ENCODE assay signal across 29 cellular contexts in genomic region chr15:68197661-68198437, GRCh38. TPM values are rescaled to one million over a fixed set of nuclear protein-coding genes. Genes with fewer than 3 reads are reported as not detected.
DNase-seq lines count a peak whose midpoint lies in the region; ATAC-seq, FAIRE-seq and TF ChIP-seq lines count a peak whose summit lies in the region.
"Had no signal": no experiment of that assay in that cellular context is flagged by ENCODE, and none has a peak within 500 bp of the region (broad histone marks: within the 10 kb centered on the region; RNA-seq: fewer than 3 reads in every experiment).

No MANE protein-coding gene starts in this region.

- 0 out of 4 replicates have a peak, but pooled peaks of 1 of the 2 experiments have one; percentile 23 for TF ChIP-seq POLR2A in HepG2 (IDR thresholded peaks at IDR 0.05; ENCODE audit: insufficient read depth in 1 of 2, low read depth in 2 of 2, low read length in 2 of 2)

- DNase-seq in stimulated activated naive CD8-positive, alpha-beta T cell treated with anti-CD3 and anti-CD28 coated beads, Interleukin-15, amount 100 ng/mL, for 72 hours: no peak
- DNase-seq in HepG2 (ENCODE audit: low spot score) (no peak), HEK293T (ENCODE audit: extremely low spot score) (no peak), dedifferentiated amniotic fluid mesenchymal stem cell (ENCODE audit: extremely low spot score) (no peak), NCI-H1436 (lab: John Stamatoyannopoulos, UW) (no peak)
- DNase-seq: activated CD4-positive, alpha-beta T cell treated with anti-CD3 and anti-CD28 coated beads for 36 hours; activated gamma-delta T cell treated with Interleukin-2 at 50 U/mL for 16 hours; anterior cingulate cortex; caudate nucleus; CD8-positive, alpha-beta memory T cell; DND-41; erythroblast; foreskin melanocyte; GM23248; NCI-H1092 treated with DMSO at 0.1 percent for 48 hours; NCI-H2029 treated with DMSO at 0.1 percent for 48 hours; NCI-H226; NCI-H774; occipital lobe; OCI-M1; small intestine; stimulated activated CD4-positive, alpha-beta T cell treated with anti-CD3 and anti-CD28 coated beads, Interleukin-2, amount 100 ng/mL, for 24 hours; stimulated activated naive CD4-positive, alpha-beta T cell had no signal

- TF ChIP-seq CTCF in SU-DHL-6 (IDR thresholded peaks at IDR 0.05; ENCODE audit: insufficient read depth, low read length, poor library complexity, severe bottlenecking): no peak
- TF ChIP-seq CTCF in HepG2 (CRISPR knock-in tag; IDR thresholded peaks at IDR 0.05): no peak

- no peaks in the 10 kb centered on the region for H3K27me3 ChIP-seq in SU-DHL-6 (ENCODE audit: low read length)
- H3K27me3 ChIP-seq in HepG2 (ENCODE audit: control insufficient read depth in 1 of 2, insufficient read depth in 2 of 2, low read length in 2 of 2): no peaks in the 10 kb centered on the region
- H3K27me3 ChIP-seq: hepatocyte had no signal

- no peaks in the 10 kb centered on the region for H3K27me3 Mint-ChIP-seq in stimulated activated naive CD8-positive, alpha-beta T cell treated with anti-CD3 and anti-CD28 coated beads, Interleukin-15, Interleukin-2, amounts not matched to agents 100 ng/mL and 50 ng/mL, for 24 hours
- no peaks in the 10 kb centered on the region for H3K27me3 Mint-ChIP-seq in stimulated activated naive CD8-positive, alpha-beta T cell treated with anti-CD3 and anti-CD28 coated beads, Interleukin-15, amount 100 ng/mL, for 72 hours
- H3K27me3 Mint-ChIP-seq: activated CD4-positive, alpha-beta T cell treated with anti-CD3 and anti-CD28 coated beads for 36 hours had no signal

- BruUV-seq in HepG2 (replicated peaks; lab: Mats Ljungman, UMichigan): no TSS peak

- H3K4me2 ChIP-seq in SU-DHL-6 (ENCODE audit: low read depth, low read length, poor library complexity, severe bottlenecking): no peak overlapping the region
- no peak overlapping the region for H3K4me2 ChIP-seq in HepG2 (ENCODE audit: low read depth, low read length)
- H3K4me2 ChIP-seq: hepatocyte had no signal

- H3K4me3 Mint-ChIP-seq in stimulated activated naive CD8-positive, alpha-beta T cell treated with anti-CD3 and anti-CD28 coated beads, Interleukin-15, Interleukin-2, amounts not matched to agents 100 ng/mL and 50 ng/mL, for 24 hours: no peak overlapping the region
- no peak overlapping the region for H3K4me3 Mint-ChIP-seq in stimulated activated naive CD8-positive, alpha-beta T cell treated with anti-CD3 and anti-CD28 coated beads, Interleukin-15, amount 100 ng/mL, for 72 hours
- H3K4me3 Mint-ChIP-seq: activated CD4-positive, alpha-beta T cell treated with anti-CD3 and anti-CD28 coated beads for 36 hours had no signal

- no peak for ATAC-seq in stimulated activated naive CD8-positive, alpha-beta T cell treated with anti-CD3 and anti-CD28 coated beads, Interleukin-15, amount 100 ng/mL, for 72 hours
- ATAC-seq in HepG2: peak; percentile 21; the same call in 1 of the 3 replicates
- ATAC-seq: activated CD4-positive, alpha-beta T cell treated with anti-CD3 and anti-CD28 coated beads for 36 hours; Right ventricle myocardium inferior had no signal

- H4K20me1 ChIP-seq in SU-DHL-6 (ENCODE audit: low read depth, low read length) (no peaks in the 10 kb centered on the region), HepG2 (ENCODE audit: insufficient read depth, low read length) (no peaks in the 10 kb centered on the region)

- no peaks in the 10 kb centered on the region for H3K4me1 Mint-ChIP-seq in stimulated activated naive CD8-positive, alpha-beta T cell treated with anti-CD3 and anti-CD28 coated beads, Interleukin-15, Interleukin-2, amounts not matched to agents 100 ng/mL and 50 ng/mL, for 24 hours (ENCODE audit: low read depth)
- H3K4me1 Mint-ChIP-seq in stimulated activated naive CD8-positive, alpha-beta T cell treated with anti-CD3 and anti-CD28 coated beads, Interleukin-15, amount 100 ng/mL, for 72 hours: no peaks in the 10 kb centered on the region
- H3K4me1 Mint-ChIP-seq: activated CD4-positive, alpha-beta T cell treated with anti-CD3 and anti-CD28 coated beads for 36 hours; CD8-positive, alpha-beta memory T cell had no signal

- peaks cover 30% of the 10 kb centered on the region for H3K36me3 Mint-ChIP-seq in stimulated activated naive CD8-positive, alpha-beta T cell treated with anti-CD3 and anti-CD28 coated beads, Interleukin-15, Interleukin-2, amounts not matched to agents 100 ng/mL and 50 ng/mL, for 24 hours (ENCODE audit: low read depth)

- intact Hi-C loops in HepG2 (cut with micrococcal nuclease; ENCODE audit: unreplicated experiment): no loop called here

- 63% methylated on average over 6 of the region's 11 CpGs for WGBS in HepG2 (ENCODE audit: low lambda C conversion rate)

- H3K36me3 ChIP-seq in SU-DHL-6 (ENCODE audit: low read length) (no peaks in the 10 kb centered on the region), HepG2 (replicated peaks in 1 of 2; ENCODE audit: control insufficient read depth in 1 of 2, insufficient read depth in 2 of 2, low read length in 2 of 2) (peaks cover 4 to 11% of the 10 kb centered on the region in 2 experiments; a peak in 4 of 5 replicates)

- POLR2A ChIA-PET in HepG2 (lab: Yijun Ruan, JAX): no interaction called here
- POLR2A ChIA-PET in HEK293T (lab: Yijun Ruan, JAX): no interaction called here

- no peak for TF ChIP-seq RAD21 in HepG2 (CRISPR knock-in tag; IDR thresholded peaks at IDR 0.05)

- H3K9me3 ChIP-seq in SU-DHL-6 (ENCODE audit: insufficient read depth, low read length) (no peaks in the 10 kb centered on the region), HepG2 (ENCODE audit: low read length) (no peaks in the 10 kb centered on the region)

- no peak for FAIRE-seq in HepG2 (lab: Jason Lieb, UNC)
- FAIRE-seq: islet of Langerhans, small intestine, TTC549 had no signal

- H3K79me2 ChIP-seq in SU-DHL-6 (ENCODE audit: insufficient read depth, low read length) (peaks cover 6% of the 10 kb centered on the region; the same call in 1 of the 2 replicates), HepG2 (ENCODE audit: insufficient read depth, low read length) (no peaks in the 10 kb centered on the region)

- H3K4me3 ChIP-seq in SU-DHL-6 (ENCODE audit: insufficient read depth, low read length, poor library complexity, severe bottlenecking): no peak overlapping the region
- no peak overlapping the region for H3K4me3 ChIP-seq in HepG2 (replicated peaks in 1 of 3; ENCODE audit: insufficient read depth in 1 of 3, low read depth in 2 of 3, low read length in 3 of 3)
- H3K4me3 ChIP-seq: GM23248, hepatocyte had no signal

- in situ Hi-C loops in HepG2 (cut with HindIII; ENCODE audit: extremely low pct_ligation_motif_present, low pct_unique_long_range_greater_than_20kb): no loop called here

- H3K9ac ChIP-seq in SU-DHL-6 (ENCODE audit: low read length) (no peak overlapping the region), HepG2 (ENCODE audit: insufficient read depth, low read depth, low read length) (no peak overlapping the region)
- H3K9ac ChIP-seq: GM23248 had no signal

- peaks cover 42% of the 10 kb centered on the region for H3K4me1 ChIP-seq in HepG2 (ENCODE audit: insufficient read depth, low read length)

- CTCF ChIA-PET in HepG2 (lab: Yijun Ruan, JAX; ENCODE audit: low intra/inter-chr PET ratio, low total read pairs): no interaction called here
- CTCF ChIA-PET in HEK293T (lab: Yijun Ruan, JAX): no interaction called here

- H3F3A ChIP-seq in SU-DHL-6 (ENCODE audit: insufficient read depth): peaks cover 7% of the 10 kb centered on the region; the same call in 1 of the 2 replicates

- H3K27ac ChIP-seq in SU-DHL-6 (ENCODE audit: low read depth, low read length) (peak overlapping the region; percentile 51; the same call in 1 of the 2 replicates), HepG2 (ENCODE audit: extremely low read length, insufficient read depth, low read length) (no peak overlapping the region)
- H3K27ac ChIP-seq: GM23248, hepatocyte had no signal

- no peaks in the 10 kb centered on the region for H3K9me3 Mint-ChIP-seq in stimulated activated naive CD8-positive, alpha-beta T cell treated with anti-CD3 and anti-CD28 coated beads, Interleukin-15, Interleukin-2, amounts not matched to agents 100 ng/mL and 50 ng/mL, for 24 hours
- H3K9me3 Mint-ChIP-seq in stimulated activated naive CD8-positive, alpha-beta T cell treated with anti-CD3 and anti-CD28 coated beads, Interleukin-15, amount 100 ng/mL, for 72 hours: no peaks in the 10 kb centered on the region
- H3K9me3 Mint-ChIP-seq: CD8-positive, alpha-beta memory T cell had no signal

- no peak for TF ChIP-seq EP300 in HepG2 (IDR thresholded peaks at IDR 0.05; ENCODE audit: low read depth in 2 of 2, low read length in 2 of 2)
- no peak for TF ChIP-seq EP300 in HepG2 (CRISPR knock-in tag; IDR thresholded peaks at IDR 0.05; ENCODE audit: borderline replicate concordance)

- peak overlapping the region; percentile 40 for H3K27ac Mint-ChIP-seq in stimulated activated naive CD8-positive, alpha-beta T cell treated with anti-CD3 and anti-CD28 coated beads, Interleukin-15, Interleukin-2, amounts not matched to agents 100 ng/mL and 50 ng/mL, for 24 hours
- H3K27ac Mint-ChIP-seq in stimulated activated naive CD8-positive, alpha-beta T cell treated with anti-CD3 and anti-CD28 coated beads, Interleukin-15, amount 100 ng/mL, for 72 hours: peak overlapping the region in 1 of 2 donors; percentile 78
- H3K27ac Mint-ChIP-seq: activated CD4-positive, alpha-beta T cell treated with anti-CD3 and anti-CD28 coated beads for 36 hours had no signal

- H2AFZ ChIP-seq in SU-DHL-6 (ENCODE audit: low read depth, low read length, severe bottlenecking): no peak overlapping the region
- no peak overlapping the region for H2AFZ ChIP-seq in HepG2 (ENCODE audit: low read length)
- H2AFZ ChIP-seq: GM23248, hepatocyte had no signal

- H3K9me2 ChIP-seq in SU-DHL-6 (replicated peaks; ENCODE audit: insufficient read depth, low read length): no peaks in the 10 kb centered on the region

RNA-seq across cellular contexts. Expression of gene CALML4, which starts 7.3 kb away (rescaled TPM):
- total RNA-seq in HepG2 (2016; rRNA removed; fragmentation: Illumina TruSeq; extraction: Trizol): 6.5 and 8.7 TPM in 2 replicates
- total RNA-seq in HepG2 (2016; cell fraction: cytosol; rRNA removed; fragmentation: Illumina TruSeq; extraction: Trizol; ENCODE audit: low read depth): 4.5 and 5.7 TPM in 2 replicates
- total RNA-seq in HepG2 (2016; cell fraction: insoluble cytoplasmic fraction; rRNA removed; fragmentation: Illumina TruSeq; extraction: Trizol): 7.8 and 8.1 TPM in 2 replicates
- 6.1 and 7.2 TPM in 2 replicates for total RNA-seq in HepG2 (2016; cell fraction: membrane; rRNA removed; fragmentation: Illumina TruSeq; extraction: Trizol)
- total RNA-seq in HepG2 (2016; cell fraction: nucleus; rRNA removed; fragmentation: Illumina TruSeq; extraction: Trizol): 5.2 and 8.4 TPM in 2 replicates
- 3.1 and 3.6 TPM in 2 replicates for polyA plus RNA-seq in HepG2 (2011; rRNA removed)
- polyA plus RNA-seq in HepG2 (2011; cell fraction: cytosol; rRNA removed): 1.9 TPM in 2 replicates
- polyA plus RNA-seq in HepG2 (2011; cell fraction: nucleus; rRNA removed): 5.0 and 6.7 TPM in 2 replicates
- 5.3 and 5.6 TPM in 2 replicates for polyA plus RNA-seq in HepG2 (2012)
- polyA plus RNA-seq in HepG2 (2016; cell fraction: cytosol; fragmentation: Illumina TruSeq; extraction: Trizol; ENCODE audit: low read depth): 10.2 and 15.8 TPM in 2 replicates
- polyA plus RNA-seq in HepG2 (2016; cell fraction: insoluble cytoplasmic fraction; fragmentation: Illumina TruSeq; extraction: Trizol; ENCODE audit: low read depth): 13.4 and 15.5 TPM in 2 replicates
- polyA plus RNA-seq in HepG2 (2016; cell fraction: membrane; fragmentation: Illumina TruSeq; extraction: Trizol; ENCODE audit: low read depth): 10.9 and 14.1 TPM in 2 replicates
- 27.8 and 31.7 TPM in 2 replicates for polyA plus RNA-seq in HepG2 (2016; cell fraction: nucleus; fragmentation: Illumina TruSeq; extraction: Trizol; ENCODE audit: insufficient read depth, low read depth)
- 1.6 and 5.3 TPM in 2 replicates for polyA minus RNA-seq in HepG2 (2011; rRNA and poly(A)+ RNA removed; ENCODE audit: low replicate concordance)
- 0.20 and 0.62 TPM in 2 replicates for polyA minus RNA-seq in HepG2 (2011; cell fraction: cytosol; rRNA and poly(A)+ RNA removed)
- 4.9 and 5.2 TPM in 2 replicates for polyA minus RNA-seq in HepG2 (2011; cell fraction: nucleus; rRNA and poly(A)+ RNA removed)

RNA-seq across cellular contexts. Expression of gene CLN6, which starts 31.7 kb away (rescaled TPM):
- 11.1 and 27.1 TPM in 2 replicates for total RNA-seq in HepG2 (2016; rRNA removed; fragmentation: Illumina TruSeq; extraction: Trizol)
- 8.6 and 9.6 TPM in 2 replicates for total RNA-seq in HepG2 (2016; cell fraction: cytosol; rRNA removed; fragmentation: Illumina TruSeq; extraction: Trizol; ENCODE audit: low read depth)
- 11.8 and 24.4 TPM in 2 replicates for total RNA-seq in HepG2 (2016; cell fraction: insoluble cytoplasmic fraction; rRNA removed; fragmentation: Illumina TruSeq; extraction: Trizol)
- total RNA-seq in HepG2 (2016; cell fraction: membrane; rRNA removed; fragmentation: Illumina TruSeq; extraction: Trizol): 21.8 and 24.8 TPM in 2 replicates
- 26.2 and 36.2 TPM in 2 replicates for total RNA-seq in HepG2 (2016; cell fraction: nucleus; rRNA removed; fragmentation: Illumina TruSeq; extraction: Trizol)
- polyA plus RNA-seq in HepG2 (2011; rRNA removed): 24.9 and 26.6 TPM in 2 replicates
- polyA plus RNA-seq in HepG2 (2011; cell fraction: cytosol; rRNA removed): 16.8 and 20.7 TPM in 2 replicates
- polyA plus RNA-seq in HepG2 (2011; cell fraction: nucleus; rRNA removed): 31.9 and 38.5 TPM in 2 replicates
- polyA plus RNA-seq in HepG2 (2012): 11.0 and 11.8 TPM in 2 replicates
- polyA plus RNA-seq in HepG2 (2016; cell fraction: cytosol; fragmentation: Illumina TruSeq; extraction: Trizol; ENCODE audit: low read depth): 12.8 and 17.1 TPM in 2 replicates
- 18.2 and 20.3 TPM in 2 replicates for polyA plus RNA-seq in HepG2 (2016; cell fraction: insoluble cytoplasmic fraction; fragmentation: Illumina TruSeq; extraction: Trizol; ENCODE audit: low read depth)
- polyA plus RNA-seq in HepG2 (2016; cell fraction: membrane; fragmentation: Illumina TruSeq; extraction: Trizol; ENCODE audit: low read depth): 26.1 and 27.9 TPM in 2 replicates
- 66.1 and 79.6 TPM in 2 replicates for polyA plus RNA-seq in HepG2 (2016; cell fraction: nucleus; fragmentation: Illumina TruSeq; extraction: Trizol; ENCODE audit: insufficient read depth, low read depth)
- 97.2 and 431 TPM in 2 replicates for polyA minus RNA-seq in HepG2 (2011; rRNA and poly(A)+ RNA removed; ENCODE audit: low replicate concordance)
- polyA minus RNA-seq in HepG2 (2011; cell fraction: cytosol; rRNA and poly(A)+ RNA removed): 10.3 and 11.8 TPM in 2 replicates
- polyA minus RNA-seq in HepG2 (2011; cell fraction: nucleus; rRNA and poly(A)+ RNA removed): 22.3 and 29.9 TPM in 2 replicates
